1 cellular context compared by ENCODE assay signal in genomic region chr2:42117923-42118758, GRCh38.
TF ChIP-seq lines count a peak whose summit lies in the region.

No MANE protein-coding gene starts in this region.

TF ChIP-seq in K562, 482 proteins besides CTCF, POLR2A, EP300 and RAD21 (continued from another document):
- TF ChIP-seq CEBPG (CRISPR knock-in tag; IDR thresholded peaks at IDR 0.05) (no peak), CEBPG (tag; conservative IDR thresholded peaks at IDR 0.05 in 1 of 2, IDR thresholded peaks at IDR 0.05 in 1 of 2) (peak in 1 of 2 experiments; percentile 67; a peak in 2 of 4 replicates)
TF ChIP-seq in K562: peak in this region for 9.
